Comparison of ENCODE assay signal across 21 cellular contexts in genomic region chr3:128179474-128179819, GRCh38. TPM values are rescaled to one million over a fixed set of nuclear protein-coding genes. Genes with fewer than 3 reads are reported as not detected.
A peak's percentile ranks its signal among the peaks of the same experiment; 100 is the strongest.
DNase-seq lines count a peak whose midpoint lies in the region; TF ChIP-seq lines count a peak whose summit lies in the region.
"Had no signal": no experiment of that assay in that cellular context is flagged by ENCODE, and none has a peak within 500 bp of the region (broad histone marks: within the 10 kb centered on the region; RNA-seq: fewer than 3 reads in every experiment).

No MANE protein-coding gene starts in this region.

- H3K36me3 ChIP-seq in ACC112 (ENCODE audit: insufficient read depth, low read length): no peaks in the 10 kb centered on the region
- H3K36me3 ChIP-seq in SJSA1: no peaks in the 10 kb centered on the region
- no peaks in the 10 kb centered on the region for H3K36me3 ChIP-seq in esophagus muscularis mucosa
- H3K36me3 ChIP-seq in muscle layer of duodenum (ENCODE audit: control insufficient read depth in 1 of 2, insufficient read depth in 2 of 2, low read length in 2 of 2): no peaks in the 10 kb centered on the region
- peaks cover 0 to 4% (median 0%) of the 10 kb centered on the region in 6 donors for H3K36me3 ChIP-seq in spleen
- H3K36me3 ChIP-seq: esophagus squamous epithelium, heart left ventricle had no signal

- H3K27me3 ChIP-seq in ACC112 (ENCODE audit: insufficient read depth, low read length) (no peaks in the 10 kb centered on the region), SJSA1 (replicated peaks) (no peaks in the 10 kb centered on the region), esophagus muscularis mucosa (no peaks in the 10 kb centered on the region), muscle layer of duodenum (ENCODE audit: low read depth, low read length) (no peaks in the 10 kb centered on the region), spleen (replicated peaks in 1 of 7) (no peaks in the 10 kb centered on the region)
- H3K27me3 ChIP-seq: esophagus squamous epithelium, heart left ventricle had no signal

- peaks cover 12% of the 10 kb centered on the region for H3K79me2 ChIP-seq in ACC112 (ENCODE audit: control insufficient read depth, insufficient read depth, low read length, unreplicated experiment)

- H2AFZ ChIP-seq in ACC112 (ENCODE audit: low read length, unreplicated experiment): peak overlapping the region; percentile 34

- 0 out of 2 replicates have a peak overlapping the region, but pooled peaks have one; percentile 3 for H3K27ac ChIP-seq in ACC112 (ENCODE audit: low read depth, low read length)
- H3K27ac ChIP-seq in SJSA1: no peak overlapping the region
- no peak overlapping the region for H3K27ac ChIP-seq in esophagus muscularis mucosa (replicated peaks in 1 of 4)
- H3K27ac ChIP-seq in muscle layer of duodenum (ENCODE audit: low read length): no peak overlapping the region
- peak overlapping the region in 3 of 8 donors; percentile 6 to 34 (median 33) for H3K27ac ChIP-seq in spleen
- H3K27ac ChIP-seq: esophagus squamous epithelium, RWPE1 had no signal

- H3K4me1 ChIP-seq in ACC112 (ENCODE audit: control insufficient read depth, insufficient read depth, low read length, unreplicated experiment) (peaks cover 23% of the 10 kb centered on the region), SJSA1 (replicated peaks) (peaks cover 4% of the 10 kb centered on the region; the same call in 1 of the 2 replicates), esophagus muscularis mucosa (peaks cover 10 to 22% (median 15%) of the 10 kb centered on the region in 4 donors), muscle layer of duodenum (ENCODE audit: control insufficient read depth in 1 of 2, insufficient read depth in 2 of 2, low read length in 2 of 2) (peaks cover 6 to 13% of the 10 kb centered on the region in 2 donors), spleen (peaks cover 12 to 71% (median 39%) of the 10 kb centered on the region in 6 donors)

- TF ChIP-seq EP300 in esophagus muscularis mucosa (IDR thresholded peaks at IDR 0.05): no peak

- DNase-seq in SJSA1 (ENCODE audit: low read depth in 1 of 2, low spot score in 2 of 2) (no peak), esophagus muscularis mucosa (ENCODE audit: extremely low spot score) (peak; percentile 82), OCI-M1 (lab: John Stamatoyannopoulos, UW) (no peak), spleen (no peak), NCI-H1105 treated with DMSO at 0.1 percent for 48 hours (lab: John Stamatoyannopoulos, UW) (no peak)
- DNase-seq in stimulated activated CD4-positive, alpha-beta T cell treated with anti-CD3 and anti-CD28 coated beads, Interleukin-4, amount 100 ng/mL, for 4 hours: no peak
- DNase-seq: activated CD4-positive, alpha-beta T cell treated with anti-CD3 and anti-CD28 coated beads, Interleukin-2, amount 50 U/mL, for 48 hours; activated naive CD4-positive, alpha-beta T cell; activated T-cell treated with anti-CD3 and anti-CD28 coated beads for 4 hours; amygdala; effector CD4-positive, alpha-beta T cell; esophagus squamous epithelium; HCEC 1CT; heart left ventricle; immature natural killer cell; NCI-H187; NCI-H510A treated with DMSO at 0.1 percent for 48 hours; stimulated activated CD4-positive, alpha-beta T cell treated with anti-CD3 and anti-CD28 coated beads, Interleukin-2, amount 100 ng/mL, for 48 hours had no signal

- TF ChIP-seq POLR2A in esophagus muscularis mucosa (IDR thresholded peaks at IDR 0.05; ENCODE audit: low read depth): no peak
- no peak for TF ChIP-seq POLR2A in spleen (IDR thresholded peaks at IDR 0.05)

- 78% methylated on average over 7 of the region's 7 CpGs for WGBS in esophagus muscularis mucosa
- WGBS in spleen, 5 donors: 75 to 81% (median 77%) methylated on average over 7 of the region's 7 CpGs

- H3K9me3 ChIP-seq in SJSA1 (replicated peaks) (no peaks in the 10 kb centered on the region), esophagus muscularis mucosa (no peaks in the 10 kb centered on the region), muscle layer of duodenum (ENCODE audit: control insufficient read depth in 1 of 2, low read length in 2 of 2) (no peaks in the 10 kb centered on the region), spleen (no peaks in the 10 kb centered on the region)
- H3K9me3 ChIP-seq: esophagus squamous epithelium, heart left ventricle had no signal

- no peak for TF ChIP-seq CTCF in esophagus muscularis mucosa (IDR thresholded peaks at IDR 0.05)
- no peak for TF ChIP-seq CTCF in spleen (IDR thresholded peaks at IDR 0.05 in 8 of 11, conservative IDR thresholded peaks at IDR 0.05 in 3 of 11)

- peak overlapping the region; percentile 74 for H3K4me3 ChIP-seq in ACC112 (ENCODE audit: low read depth, low read length)
- H3K4me3 ChIP-seq in SJSA1: peak overlapping the region; percentile 9; the same call in 1 of the 2 replicates
- peak overlapping the region in 2 of 4 donors; percentile 8 to 27 for H3K4me3 ChIP-seq in esophagus muscularis mucosa
- H3K4me3 ChIP-seq in muscle layer of duodenum (ENCODE audit: low read depth in 1 of 2, low read length in 2 of 2): peak overlapping the region; percentile 38 to 40
- H3K4me3 ChIP-seq in spleen: peak overlapping the region in 2 of 8 donors; percentile 21 to 22

- intact Hi-C loops in esophagus muscularis mucosa (cut with DNase I) (no loop called here), spleen (cut with DNase I; ENCODE audit: low total_unique reads) (no loop called here)

RNA-seq across cellular contexts. Expression of gene EEFSEC, which starts 26.2 kb away (rescaled TPM):
- total RNA-seq in SJSA1 (2014; rRNA removed; shearing (Covaris generic)): 2.5 and 5.5 TPM in 2 replicates
- 10 to 100 TPM in 3 of 4 donors, 1 to 10 TPM in 1; 9.1 to 17.4 (median 15.8) TPM for total RNA-seq in esophagus muscularis mucosa
- 10 to 100 TPM; 10.9 to 19.2 (median 16.1) TPM for total RNA-seq in spleen
- 10 to 100 TPM in 2 of 3 donors, 1 to 10 TPM in 1; 8.5 to 14.2 (median 11.7) TPM for polyA plus RNA-seq in spleen

RNA-seq across cellular contexts. Expression of gene RUVBL1, which starts 55.8 kb away (rescaled TPM):
- total RNA-seq in SJSA1 (2014; rRNA removed; shearing (Covaris generic)): 83.8 and 101 TPM in 2 replicates
- total RNA-seq in esophagus muscularis mucosa (10 to 100 TPM; 21.4 to 28.9 (median 23.8) TPM), spleen (10 to 100 TPM; 25.2 to 32.6 (median 29.2) TPM)
- 10 to 100 TPM; 21.6 to 36.4 (median 33.3) TPM for polyA plus RNA-seq in spleen
